8 cellular contexts compared by ENCODE assay signal in the genomic region with DNA sequence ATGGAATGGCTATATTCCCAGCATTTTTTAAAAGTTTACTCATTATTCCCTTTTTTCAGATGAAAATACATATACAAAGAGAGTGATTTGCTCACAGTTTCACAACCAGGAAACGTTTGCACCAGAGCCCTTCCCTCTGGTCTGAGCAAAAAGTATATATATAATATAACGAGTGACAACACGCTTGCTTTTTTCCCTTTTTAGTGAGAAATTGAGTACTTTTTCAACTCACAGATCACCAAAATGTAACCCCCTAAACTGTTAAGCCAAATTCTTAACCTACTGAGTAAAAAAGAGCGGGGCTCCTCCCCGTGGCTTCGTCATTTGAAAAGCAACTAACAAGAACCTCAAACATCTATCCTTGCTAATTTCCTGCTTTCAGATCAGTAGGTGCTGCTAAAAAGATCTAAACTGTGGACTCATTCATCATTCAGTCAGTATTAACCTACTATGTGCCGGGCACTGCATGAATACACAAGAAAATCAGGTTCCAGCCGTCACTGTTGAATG. TPM values are rescaled to one million over a fixed set of nuclear protein-coding genes. Genes with fewer than 3 reads are reported as not detected.
A peak's percentile ranks its signal among the peaks of the same experiment; 100 is the strongest.
DNase-seq lines count a peak whose midpoint lies in the region; ATAC-seq and TF ChIP-seq lines count a peak whose summit lies in the region.

No MANE protein-coding gene starts in this region.

- H3K9me3 ChIP-seq in H9 (ENCODE audit: control insufficient read depth, low read depth, low read length): no peaks in the 10 kb centered on the region
- H3K9me3 ChIP-seq in muscle layer of duodenum (ENCODE audit: control insufficient read depth in 1 of 2, low read length in 2 of 2): no peaks in the 10 kb centered on the region
- H3K9me3 ChIP-seq in thoracic aorta: no peaks in the 10 kb centered on the region

- TF ChIP-seq CTCF in AG09309 (IDR thresholded peaks at IDR 0.05; ENCODE audit: control insufficient read depth, insufficient read depth, low read depth, low read length, missing control alignments): no peak
- TF ChIP-seq CTCF in H9 (conservative IDR thresholded peaks at IDR 0.05): no peak
- no peak for TF ChIP-seq CTCF in coronary artery (IDR thresholded peaks at IDR 0.05)
- TF ChIP-seq CTCF in thoracic aorta (IDR thresholded peaks at IDR 0.05): no peak

- no peak overlapping the region for H2AK5ac ChIP-seq in H9 (ENCODE audit: insufficient read length, low read length)

- peak overlapping the region; percentile 87 to 89 for H3K4me3 Mint-ChIP-seq in H9

- H3K27ac ChIP-seq in H9 (ENCODE audit: insufficient read length, low read depth, low read length) (no peak overlapping the region), coronary artery (peak overlapping the region; percentile 99), muscle layer of duodenum (ENCODE audit: low read length) (peak overlapping the region; percentile 95), thoracic aorta (peak overlapping the region; percentile 89 to 95)

- H3K79me2 ChIP-seq in H9 (ENCODE audit: insufficient read depth, low read length): peaks cover 11% of the 10 kb centered on the region; the same call in 1 of the 2 replicates

- no peak for DNase-seq in AG09309 (ENCODE audit: low read depth)
- DNase-seq in H9: no peak
- DNase-seq in T-helper 2 cell: peak in 4 of 5 experiments; percentile 28 to 85 (median 36)
- no peak for DNase-seq in coronary artery (ENCODE audit: low spot score)
- DNase-seq in thoracic aorta (ENCODE audit: low spot score): no peak
- DNase-seq in NCI-H1092 (lab: John Stamatoyannopoulos, UW): no peak

- no peak overlapping the region for H3K9ac ChIP-seq in H9 (ENCODE audit: extremely low read depth, insufficient read length, low read length)

- peaks cover 21 to 24% of the 10 kb centered on the region in 2 experiments for H3K4me1 Mint-ChIP-seq in H9

- H3K18ac ChIP-seq in H9 (ENCODE audit: insufficient read length, low read depth, low read length): no peak overlapping the region

- no peaks in the 10 kb centered on the region for H3K79me1 ChIP-seq in H9 (ENCODE audit: insufficient read depth, low read depth, low read length, poor library complexity, severe bottlenecking)

- H2BK120ac ChIP-seq in H9 (ENCODE audit: low read depth, low read length, poor library complexity, severe bottlenecking): no peak overlapping the region

- ATAC-seq in thoracic aorta (ENCODE audit: insufficient number of reproducible peaks, low FRiP score, low read depth): no peak
- no peak for ATAC-seq in HG03354 (IDR thresholded peaks at IDR 0.05; ENCODE audit: poor library complexity, severe bottlenecking, unreplicated experiment)

- WGBS in H9 (ENCODE audit: extremely low coverage, insufficient read length, low lambda C conversion rate): no CpG with 5 or more reads among the region's 8 CpGs

- no peak overlapping the region for H3K4ac ChIP-seq in H9 (ENCODE audit: low read depth, low read length)

- no peak overlapping the region for H4K91ac ChIP-seq in H9 (ENCODE audit: insufficient read length, low read depth, low read length)

- H2BK20ac ChIP-seq in H9 (ENCODE audit: low read depth, low read length, poor library complexity, severe bottlenecking): no peak overlapping the region

- H3K4me1 ChIP-seq in H9 (ENCODE audit: insufficient read depth, low read length) (0 out of 2 replicates have a peak, but pooled peaks cover 2% of the 10 kb centered on the region), muscle layer of duodenum (ENCODE audit: control insufficient read depth in 1 of 2, insufficient read depth in 2 of 2, low read length in 2 of 2) (peaks cover 0 to 6% of the 10 kb centered on the region in 2 donors), thoracic aorta (ENCODE audit: control insufficient read depth in 1 of 2, low read depth in 2 of 2) (peaks cover 7 to 20% of the 10 kb centered on the region in 2 donors)

- H2AFZ ChIP-seq in H9 (ENCODE audit: low read length): no peak overlapping the region

- peak overlapping the region; percentile 67 to 99 (median 98); a peak in 5 of 7 replicates for H3K27ac Mint-ChIP-seq in H9

- no peaks in the 10 kb centered on the region for H4K20me1 ChIP-seq in H9 (ENCODE audit: control insufficient read depth, insufficient read depth, insufficient read length)

- no peaks in the 10 kb centered on the region; a peak in 1 of 7 replicates for H3K36me3 Mint-ChIP-seq in H9 (ENCODE audit: insufficient read depth in 1 of 3, low read depth in 3 of 3)

- no peak overlapping the region for H2BK15ac ChIP-seq in H9 (ENCODE audit: low read depth, low read length)

- H2BK5ac ChIP-seq in H9 (ENCODE audit: insufficient read length, low read length): no peak overlapping the region

- H3K4me2 ChIP-seq in H9 (ENCODE audit: insufficient read depth, insufficient read length, low read length): peak overlapping the region; percentile 81

- no peaks in the 10 kb centered on the region for H3K27me3 Mint-ChIP-seq in H9 (ENCODE audit: low read depth)

- no peak overlapping the region for H4K8ac ChIP-seq in H9 (replicated peaks; ENCODE audit: insufficient read length, low read depth, low read length)

- peaks cover 3% of the 10 kb centered on the region for H3K23me2 ChIP-seq in H9 (ENCODE audit: insufficient read length, low read depth, low read length, poor library complexity, severe bottlenecking)

- H3K56ac ChIP-seq in H9 (ENCODE audit: insufficient read length, low read depth, low read length): no peak overlapping the region

- no peak overlapping the region for H2BK12ac ChIP-seq in H9 (ENCODE audit: insufficient read length, low read depth, low read length)

- no peaks in the 10 kb centered on the region; a peak in 1 of 5 replicates for H3K9me3 Mint-ChIP-seq in H9

- H3K36me3 ChIP-seq in muscle layer of duodenum (ENCODE audit: control insufficient read depth in 1 of 2, insufficient read depth in 2 of 2, low read length in 2 of 2) (no peaks in the 10 kb centered on the region), thoracic aorta (no peaks in the 10 kb centered on the region)

- no peak overlapping the region for H3K14ac ChIP-seq in H9 (ENCODE audit: insufficient read depth, low read length)

- H4K5ac ChIP-seq in H9 (ENCODE audit: insufficient read length, low read depth, low read length): no peak overlapping the region

- H3K4me3 ChIP-seq in AG09309 (ENCODE audit: control insufficient read depth, low read depth, low read length) (peak overlapping the region; percentile 79), coronary artery (peak overlapping the region; percentile 94), muscle layer of duodenum (ENCODE audit: low read depth in 1 of 2, low read length in 2 of 2) (peak overlapping the region; percentile 66 to 70), thoracic aorta (peak overlapping the region; percentile 86)

- H3T11ph ChIP-seq in H9 (ENCODE audit: low read length): no peak overlapping the region

- H3K27me3 ChIP-seq in H9 (ENCODE audit: insufficient read depth, low read length) (no peaks in the 10 kb centered on the region), muscle layer of duodenum (ENCODE audit: low read depth, low read length) (no peaks in the 10 kb centered on the region), thoracic aorta (replicated peaks; ENCODE audit: insufficient read depth) (no peaks in the 10 kb centered on the region)

- H3K23ac ChIP-seq in H9 (ENCODE audit: insufficient read length, low read depth, low read length): no peak overlapping the region

RNA-seq across cellular contexts. Expression of a gene that starts 1.0 kb away (rescaled TPM):
- 89.5 and 93.1 TPM in 2 replicates for total RNA-seq in H9 (2021)
- 10 to 100 TPM; 26.5 to 55.6 TPM for total RNA-seq in thoracic aorta

RNA-seq across cellular contexts. Expression of a gene that starts 45.5 kb away (rescaled TPM):
- total RNA-seq in H9 (2021) (16.5 and 16.6 TPM in 2 replicates), thoracic aorta (10 to 100 TPM; 31.7 to 36.3 TPM)

Comparison
In these comparisons a context has a peak if more than half of its experiments do, and no peak if none do; other contexts are left out.
1. DNase-seq: peak in T-helper 2 cell (4 of 5); none in AG09309 (single experiment), H9 (single experiment), coronary artery (single experiment), thoracic aorta (single experiment) and NCI-H1092 (single experiment).
2. Peak in every context shown above with its lines, with median percentiles within 50 percentile points of each other: H3K4me3 ChIP-seq.